ENCODE assay signal across 28 cellular contexts in the genomic region with DNA sequence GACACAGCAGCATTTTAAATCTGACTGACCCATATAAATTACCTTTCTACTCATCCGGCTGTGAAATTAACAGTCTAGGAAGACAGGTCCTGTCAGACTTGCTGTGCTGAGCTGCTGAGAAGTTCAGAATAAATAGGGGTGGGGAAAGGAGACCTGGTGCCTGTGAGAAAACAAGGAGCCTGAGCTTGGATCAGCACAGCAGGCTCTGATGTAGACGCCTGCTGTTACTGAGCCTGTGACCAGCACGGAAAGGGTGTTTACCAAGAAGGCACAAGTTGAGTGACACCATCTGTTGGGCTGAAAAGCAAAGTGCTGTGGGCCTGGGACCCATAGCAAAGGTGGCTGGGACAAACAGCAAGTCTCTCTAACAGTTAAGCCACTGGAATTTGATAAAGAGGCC.
DNase-seq lines count a peak whose midpoint lies in the region; ATAC-seq and TF ChIP-seq lines count a peak whose summit lies in the region.
"Had no signal": no experiment of that assay in that cellular context is flagged by ENCODE, and none has a peak within 500 bp of the region (broad histone marks: within the 10 kb centered on the region; RNA-seq: fewer than 3 reads in every experiment).

No MANE protein-coding gene starts in this region.

- peak; percentile 17; the same call in 1 of the 2 replicates for TF ChIP-seq CTCF in WERI-Rb-1 (IDR thresholded peaks at IDR 0.05; ENCODE audit: low read depth, low read length)

- peak; percentile 23 for DNase-seq in DMS 273 treated with DMSO at 0.1 percent for 48 hours (lab: John Stamatoyannopoulos, UW)
- peak; percentile 36 for DNase-seq in NCI-H2227 (lab: John Stamatoyannopoulos, UW; ENCODE audit: unreplicated experiment)
- DNase-seq in WERI-Rb-1 = peak; percentile 93
- peak; percentile 74 for DNase-seq in left kidney (ENCODE audit: low read depth, low spot score)
- DNase-seq in SW 1271 (lab: John Stamatoyannopoulos, UW) = no peak
- DNase-seq in activated T-cell treated with anti-CD3 and anti-CD28 coated beads for 4 hours = no peak
- DNase-seq: activated CD4-positive, alpha-beta T cell treated with anti-CD3 and anti-CD28 coated beads for 48 hours; activated T-cell treated with anti-CD3 and anti-CD28 coated beads, Interleukin-2, amount 50 U/mL, for 48 hours; AML-193; anterior cingulate cortex; CD4-positive, alpha-beta memory T cell; cortex of kidney; esophagus squamous epithelium; HCEC 1CT; hypothalamus; kidney; NCI-H1048; NCI-H1930; NCI-H446 treated with DMSO at 0.1 percent for 48 hours; nucleus accumbens; SJCRH30; stimulated activated CD4-positive, alpha-beta T cell treated with anti-CD3 and anti-CD28 coated beads, Interleukin-2, amount 100 ng/mL, for 24 hours; T-helper 17 cell had no signal

- H3K27me3 ChIP-seq in WERI-Rb-1 (ENCODE audit: insufficient read depth, low read depth, severe bottlenecking) = no peaks in the 10 kb centered on the region
- H3K27me3 ChIP-seq: esophagus squamous epithelium, gastroesophageal sphincter, SJCRH30 had no signal

- H3K9me3 ChIP-seq in WERI-Rb-1 (ENCODE audit: severe bottlenecking) = no peaks in the 10 kb centered on the region
- H3K9me3 ChIP-seq: esophagus squamous epithelium, gastroesophageal sphincter, SJCRH30 had no signal

- H3K4me3 ChIP-seq in WERI-Rb-1 (ENCODE audit: low read depth, low read length) = peak overlapping the region; percentile 43
- H3K4me3 ChIP-seq: esophagus squamous epithelium, gastroesophageal sphincter, lung, SJCRH30, smooth muscle cell had no signal

- ATAC-seq in GM19328 (IDR thresholded peaks at IDR 0.05; ENCODE audit: unreplicated experiment) (no peak), GM19035 (IDR thresholded peaks at IDR 0.05; ENCODE audit: unreplicated experiment) (no peak)
- ATAC-seq: gastroesophageal sphincter, T-helper 17 cell had no signal

- no peaks in the 10 kb centered on the region for H3K36me3 ChIP-seq in WERI-Rb-1
- H3K36me3 ChIP-seq: esophagus squamous epithelium, gastroesophageal sphincter, SJCRH30 had no signal

- H3K27ac ChIP-seq in WERI-Rb-1 = peak overlapping the region; percentile 74
- H3K27ac ChIP-seq: esophagus squamous epithelium, gastroesophageal sphincter, SJCRH30 had no signal

Comparison
In these comparisons a context has a peak if more than half of its experiments do, and no peak if none do; other contexts are left out.
1. DNase-seq: peak in DMS 273 treated with DMSO at 0.1 percent for 48 hours (single experiment), NCI-H2227 (single experiment), WERI-Rb-1 (single experiment) and left kidney (single experiment); none in SW 1271 (0 of 2) and activated T-cell treated with anti-CD3 and anti-CD28 coated beads for 4 hours (single experiment).